ENCODE assay signal across 18 cellular contexts in the genomic region with DNA sequence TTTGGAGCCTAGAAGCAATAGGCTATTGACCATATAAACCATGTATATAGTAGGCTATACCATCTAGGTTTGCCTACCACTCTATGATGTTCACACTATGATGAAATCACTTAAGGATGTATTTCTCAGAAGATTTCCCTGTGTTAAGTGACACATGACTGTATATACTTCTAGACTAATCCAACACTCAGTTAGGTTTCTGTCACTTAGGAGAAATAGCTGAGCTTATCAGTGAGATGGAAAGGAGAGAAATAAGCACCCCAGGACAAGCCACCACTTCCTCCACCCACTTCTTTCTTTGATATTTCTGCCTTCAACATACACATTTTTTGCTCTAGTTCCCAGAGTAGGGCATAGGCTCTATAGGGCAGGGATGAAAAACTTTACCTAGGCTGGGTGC. TPM values are rescaled to one million over a fixed set of nuclear protein-coding genes. Genes with fewer than 3 reads are reported as not detected.
DNase-seq lines count a peak whose midpoint lies in the region; ATAC-seq and TF ChIP-seq lines count a peak whose summit lies in the region.
"Had no signal": no experiment of that assay in that cellular context is flagged by ENCODE, and none has a peak within 500 bp of the region (broad histone marks: within the 10 kb centered on the region; RNA-seq: fewer than 3 reads in every experiment).

No MANE protein-coding gene starts in this region.

- no peak for DNase-seq in activated CD4-positive, alpha-beta T cell treated with anti-CD3 and anti-CD28 coated beads, Interleukin-2, amount 10 ng/mL, durations not matched to agents 24 days and 14 days
- DNase-seq in activated CD4-positive, alpha-beta T cell treated with anti-CD3 and anti-CD28 coated beads, Interleukin-2, amount 50 U/mL, for 1 hour = no peak
- DNase-seq in T-cell = no peak
- DNase-seq in neural crest cell (ENCODE audit: low read depth, low spot score) = no peak
- DNase-seq in NCI-H146 (lab: John Stamatoyannopoulos, UW) = no peak
- DNase-seq in NCI-H1436 treated with DMSO at 0.1 percent for 48 hours (lab: John Stamatoyannopoulos, UW) = no peak
- DNase-seq: DMS79, GM23248, KBM-7, NCI-H345, NCI-H526 treated with DMSO at 0.1 percent for 48 hours, SJCRH30 had no signal

- H3K4me2 ChIP-seq in BLaER1 treated with 17β-estradiol and CSF1 and Interleukin-3, amounts not matched to agents 10 nM and 100 nM = peak overlapping the region in 8 of 11 experiments; percentile 2 to 40 (median 25); a peak in 8 of 22 replicates

- H3K4me3 Mint-ChIP-seq in activated CD4-positive, alpha-beta T cell treated with anti-CD3 and anti-CD28 coated beads, Interleukin-2, amount 10 ng/mL, durations not matched to agents 24 days and 14 days = no peak overlapping the region
- H3K4me3 Mint-ChIP-seq in T-cell (peak overlapping the region in 1 of 3 donors; percentile 12), neural crest cell (no peak overlapping the region)
- H3K4me3 Mint-ChIP-seq: CD14-positive monocyte had no signal

- peaks cover 21% of the 10 kb centered on the region for H3K4me1 Mint-ChIP-seq in activated CD4-positive, alpha-beta T cell treated with anti-CD3 and anti-CD28 coated beads, Interleukin-2, amount 10 ng/mL, durations not matched to agents 24 days and 14 days
- H3K4me1 Mint-ChIP-seq in T-cell = peaks cover 35 to 41% (median 36%) of the 10 kb centered on the region in 3 donors
- peaks cover 7% of the 10 kb centered on the region for H3K4me1 Mint-ChIP-seq in neural crest cell

- POLR2A ChIA-PET in T-cell (lab: Charles Lee) = interaction anchor here in 1 of 2 donors (0.6 kb wide), 1 partner anchor 25 kb away, joined by 11 read pairs; no protein-coding TSS in a partner anchor

- H3K36me3 ChIP-seq in BLaER1 treated with 17β-estradiol and CSF1 and Interleukin-3, amounts not matched to agents 10 nM and 100 nM = no peaks in the 10 kb centered on the region
- H3K36me3 ChIP-seq: SJCRH30 had no signal

- H3K27ac Mint-ChIP-seq in activated CD4-positive, alpha-beta T cell treated with anti-CD3 and anti-CD28 coated beads, Interleukin-2, amount 10 ng/mL, durations not matched to agents 24 days and 14 days = peak overlapping the region; percentile 66
- H3K27ac Mint-ChIP-seq in T-cell = peak overlapping the region; percentile 44 to 72
- H3K27ac Mint-ChIP-seq in neural crest cell (ENCODE audit: unreplicated experiment) = peak overlapping the region; percentile 50

- H3K4me3 ChIP-seq in BLaER1 treated with 17β-estradiol and CSF1 and Interleukin-3, amounts not matched to agents 10 nM and 100 nM = no peak overlapping the region
- H3K4me3 ChIP-seq: GM23248, SJCRH30 had no signal

- H3K36me3 Mint-ChIP-seq in activated CD4-positive, alpha-beta T cell treated with anti-CD3 and anti-CD28 coated beads, Interleukin-2, amount 10 ng/mL, durations not matched to agents 24 days and 14 days (ENCODE audit: low read depth) = peaks cover 19% of the 10 kb centered on the region
- H3K36me3 Mint-ChIP-seq in T-cell (peaks cover 41% of the 10 kb centered on the region), neural crest cell (ENCODE audit: low read depth) (peaks cover 5% of the 10 kb centered on the region)

- ATAC-seq in T-cell (replicated peaks in 1 of 4) = no peak
- ATAC-seq in HG03039 (IDR thresholded peaks at IDR 0.05; ENCODE audit: unreplicated experiment) = no peak
- ATAC-seq: HCT116 had no signal

- H3K9ac ChIP-seq in BLaER1 treated with 17β-estradiol and CSF1 and Interleukin-3, amounts not matched to agents 10 nM and 100 nM = no peak overlapping the region
- H3K9ac ChIP-seq: GM23248 had no signal

- no peak overlapping the region for H3K27ac ChIP-seq in BLaER1 treated with 17β-estradiol and CSF1 and Interleukin-3, amounts not matched to agents 10 nM and 100 nM
- H3K27ac ChIP-seq: GM23248, HL-60, RWPE1, SJCRH30 had no signal

- H3K27me3 ChIP-seq in BLaER1 treated with 17β-estradiol and CSF1 and Interleukin-3, amounts not matched to agents 10 nM and 100 nM = no peaks in the 10 kb centered on the region
- H3K27me3 ChIP-seq: SJCRH30 had no signal

- H3K4me1 ChIP-seq in BLaER1 treated with 17β-estradiol and CSF1 and Interleukin-3, amounts not matched to agents 10 nM and 100 nM = peaks cover 0 to 11% (median 6%) of the 10 kb centered on the region in 10 experiments; a peak in 8 of 20 replicates
- H3K4me1 ChIP-seq: SJCRH30 had no signal

- no peaks in the 10 kb centered on the region for H3K9me3 Mint-ChIP-seq in activated CD4-positive, alpha-beta T cell treated with anti-CD3 and anti-CD28 coated beads, Interleukin-2, amount 10 ng/mL, durations not matched to agents 24 days and 14 days
- no peaks in the 10 kb centered on the region for H3K9me3 Mint-ChIP-seq in T-cell
- H3K9me3 Mint-ChIP-seq in neural crest cell = no peaks in the 10 kb centered on the region
- H3K9me3 Mint-ChIP-seq: CD14-positive monocyte had no signal

- intact Hi-C loops in activated CD4-positive, alpha-beta T cell treated with anti-CD3 and anti-CD28 coated beads, Interleukin-2, amount 10 ng/mL, durations not matched to agents 24 days and 14 days (cut with micrococcal nuclease) = loop anchor here (5.0 kb wide), 1 partner anchor 34 kb away; the partner anchor contains the start of gene XRCC5

- CTCF ChIA-PET in T-cell (lab: Charles Lee) = interaction anchor here in 1 of 2 donors (1.8 kb wide), 1 partner anchor 15 kb away, joined by 4 read pairs; no protein-coding TSS in a partner anchor

- no peaks in the 10 kb centered on the region for H3K27me3 Mint-ChIP-seq in activated CD4-positive, alpha-beta T cell treated with anti-CD3 and anti-CD28 coated beads, Interleukin-2, amount 10 ng/mL, durations not matched to agents 24 days and 14 days
- H3K27me3 Mint-ChIP-seq in T-cell (no peaks in the 10 kb centered on the region), neural crest cell (ENCODE audit: low read depth) (no peaks in the 10 kb centered on the region)

- TF ChIP-seq CTCF in neural crest cell (conservative IDR thresholded peaks at IDR 0.05) = no peak

- peaks cover 0 to 3% (median 0%) of the 10 kb centered on the region in 11 experiments; a peak in 1 of 22 replicates for H3K9me3 ChIP-seq in BLaER1 treated with 17β-estradiol and CSF1 and Interleukin-3, amounts not matched to agents 10 nM and 100 nM (replicated peaks in 1 of 11)
- H3K9me3 ChIP-seq: SJCRH30 had no signal

- H4K20me1 ChIP-seq in BLaER1 treated with 17β-estradiol and CSF1 and Interleukin-3, amounts not matched to agents 10 nM and 100 nM = no peaks in the 10 kb centered on the region

RNA-seq across cellular contexts. Expression of gene PECR, which starts 7.8 kb away (rescaled TPM):
- total RNA-seq in activated CD4-positive, alpha-beta T cell treated with anti-CD3 and anti-CD28 coated beads, Interleukin-2, amount 10 ng/mL, durations not matched to agents 24 days and 14 days = 13.1 and 15.3 TPM in 2 replicates
- total RNA-seq in T-cell (10 to 100 TPM; 17.4 to 26.2 (median 20.6) TPM), neural crest cell (12.5 and 18.2 TPM in 2 replicates)

RNA-seq across cellular contexts. Expression of gene TMEM169, which starts 7.9 kb away (rescaled TPM):
- 0.51 and 0.97 TPM in 2 replicates for total RNA-seq in activated CD4-positive, alpha-beta T cell treated with anti-CD3 and anti-CD28 coated beads, Interleukin-2, amount 10 ng/mL, durations not matched to agents 24 days and 14 days
- total RNA-seq in T-cell (1 to 10 TPM; 1.8 to 4.3 (median 3.1) TPM), neural crest cell (29.7 and 34.8 TPM in 2 replicates)

RNA-seq across cellular contexts. Expression of gene XRCC5, which starts 35.4 kb away (rescaled TPM):
- total RNA-seq in activated CD4-positive, alpha-beta T cell treated with anti-CD3 and anti-CD28 coated beads, Interleukin-2, amount 10 ng/mL, durations not matched to agents 24 days and 14 days = 476 and 510 TPM in 2 replicates
- total RNA-seq in T-cell = 100 to 1,000 TPM; 187 to 219 (median 202) TPM
- 508 and 524 TPM in 2 replicates for total RNA-seq in neural crest cell
